ENCODE assay signal across 24 cellular contexts in genomic region chr2:85868837-85869236, GRCh38.
"Had no signal": no experiment of that assay in that cellular context is flagged by ENCODE, and none has a peak within 500 bp of the region (broad histone marks: within the 10 kb centered on the region; RNA-seq: fewer than 3 reads in every experiment).

No MANE protein-coding gene starts in this region.

- H3K4me3 Mint-ChIP-seq: activated CD4-positive, alpha-beta memory T cell treated with anti-CD3 and anti-CD28 coated beads for 36 hours; activated CD4-positive, alpha-beta T cell treated with anti-CD3 and anti-CD28 coated beads, Interleukin-2, amount 10 ng/mL, durations not matched to agents 24 days and 14 days; central memory CD8-positive, alpha-beta T cell; nephron progenitor cell; type B pancreatic cell had no signal

- H3K27ac ChIP-seq: breast epithelium, neutrophil, ovary, skin epidermis, testis, uterus, VCaP had no signal

- H3K27me3 Mint-ChIP-seq: activated CD4-positive, alpha-beta memory T cell treated with anti-CD3 and anti-CD28 coated beads for 36 hours; activated CD4-positive, alpha-beta T cell treated with anti-CD3 and anti-CD28 coated beads, Interleukin-2, amount 10 ng/mL, durations not matched to agents 24 days and 14 days; central memory CD8-positive, alpha-beta T cell; progenitor cell of endocrine pancreas; type B pancreatic cell had no signal

- H3K27ac Mint-ChIP-seq: activated CD4-positive, alpha-beta memory T cell treated with anti-CD3 and anti-CD28 coated beads for 36 hours; activated CD4-positive, alpha-beta T cell treated with anti-CD3 and anti-CD28 coated beads, Interleukin-2, amount 10 ng/mL, durations not matched to agents 24 days and 14 days; activated naive CD4-positive, alpha-beta T cell treated with anti-CD3 and anti-CD28 coated beads, Interleukin-2, amount 50 U/mL, for 72 hours; activated T-helper 2 cell treated with anti-CD3 and anti-CD28 coated beads, Interferon-gamma antibody, Interleukin-2, Interleukin-4, amounts not matched to agents 10 μg/mL and 5 μg/mL and 100 μg/mL, durations not matched to agents 14 hours and 24 hours and 36 hours; nephron progenitor cell; type B pancreatic cell had no signal

- ATAC-seq: activated naive CD4-positive, alpha-beta T cell treated with anti-CD3 and anti-CD28 coated beads, Interleukin-2, amount 50 U/mL, for 72 hours; left ventricle myocardium superior; sciatic nerve; stimulated activated naive CD8-positive, alpha-beta T cell treated with anti-CD3 and anti-CD28 coated beads, Interleukin-15, Interleukin-2, amounts not matched to agents 100 U/mL and 50 U/mL, for 24 hours had no signal

- H3K9me3 Mint-ChIP-seq: activated CD4-positive, alpha-beta memory T cell treated with anti-CD3 and anti-CD28 coated beads for 36 hours; activated CD4-positive, alpha-beta T cell treated with anti-CD3 and anti-CD28 coated beads, Interleukin-2, amount 10 ng/mL, durations not matched to agents 24 days and 14 days; activated naive CD4-positive, alpha-beta T cell treated with anti-CD3 and anti-CD28 coated beads, Interleukin-2, amount 50 U/mL, for 72 hours; activated T-helper 2 cell treated with anti-CD3 and anti-CD28 coated beads, Interferon-gamma antibody, Interleukin-2, Interleukin-4, amounts not matched to agents 10 μg/mL and 5 μg/mL and 100 μg/mL, durations not matched to agents 14 hours and 24 hours and 36 hours; central memory CD8-positive, alpha-beta T cell; nephron progenitor cell; type B pancreatic cell had no signal

- DNase-seq: activated CD4-positive, alpha-beta memory T cell treated with anti-CD3 and anti-CD28 coated beads for 36 hours; activated CD4-positive, alpha-beta T cell treated with anti-CD3 and anti-CD28 coated beads, Interleukin-2, amount 10 ng/mL, durations not matched to agents 24 days and 14 days; activated CD4-positive, CD25-positive, alpha-beta regulatory T cell treated with anti-CD3 and anti-CD28 coated beads, Interleukin-2, amount 50 U/mL, for 72 hours; activated T-cell treated with anti-CD3 and anti-CD28 coated beads, Interleukin-2, amount 50 U/mL, for 48 hours; dorsolateral prefrontal cortex; effector memory CD4-positive, alpha-beta T cell; left ventricle myocardium superior; nephron progenitor cell; ovary; stimulated activated CD4-positive, alpha-beta T cell treated with anti-CD3 and anti-CD28 coated beads, Interleukin-12 subunit alpha, Interleukin-12 subunit beta, amount 100 ng/mL, for 4 hours; stimulated activated CD4-positive, alpha-beta T cell treated with anti-CD3 and anti-CD28 coated beads, Interleukin-4, amount 100 ng/mL, for 1 hour; stimulated activated naive CD8-positive, alpha-beta T cell treated with anti-CD3 and anti-CD28 coated beads, Interleukin-15, Interleukin-2, amounts not matched to agents 100 U/mL and 50 U/mL, for 24 hours; testis; uterus had no signal

- H3K36me3 Mint-ChIP-seq: activated naive CD4-positive, alpha-beta T cell treated with anti-CD3 and anti-CD28 coated beads, Interleukin-2, amount 50 U/mL, for 72 hours; type B pancreatic cell had no signal
